Comparison of ENCODE assay signal across 8 cellular contexts in genomic region chr12:93377543-93378372, GRCh38. TPM values are rescaled to one million over a fixed set of nuclear protein-coding genes. Genes with fewer than 3 reads are reported as not detected.
A peak's percentile ranks its signal among the peaks of the same experiment; 100 is the strongest.
DNase-seq lines count a peak whose midpoint lies in the region; ATAC-seq and FAIRE-seq lines count a peak whose summit lies in the region.
"Not testable (repeated sequence)": the region's sequence is repeated elsewhere in the genome, so short reads cannot be mapped to it uniquely, and the experiment has no call there.

Gene NUDT4, plus strand, starts transcription at chr12:93377925. Its CDS starts 398 bp downstream, at chr12:93378323.

- ATAC-seq in GM18499 (IDR thresholded peaks at IDR 0.05; ENCODE audit: insufficient read depth, unreplicated experiment) (peak; percentile 34), HG02943 (IDR thresholded peaks at IDR 0.05; ENCODE audit: low read depth, unreplicated experiment) (peak; percentile 77), left ventricle myocardium superior (peak; percentile 89)

- FAIRE-seq in urothelium cell line (lab: Jason Lieb, UNC): peak; percentile 35

- intact Hi-C loops in left ventricle myocardium superior (cut with micrococcal nuclease): not testable (repeated sequence)

- DNase-seq in NCI-H187 treated with DMSO at 0.1 percent for 48 hours (lab: John Stamatoyannopoulos, UW) (peak; percentile 47), T-helper 2 cell (peak; percentile 93 to 96 (median 94)), amygdala (lab: John Stamatoyannopoulos, UW) (peak; percentile 68 to 99 (median 89)), left ventricle myocardium superior (peak; percentile 100), pulmonary artery endothelial cell (ENCODE audit: low read depth, low spot score) (peak; percentile 75), urothelium cell line (ENCODE audit: low spot score) (peak; percentile 92)

RNA-seq across cellular contexts. Expression of gene NUDT4, which starts in this region (rescaled TPM):
- 410 TPM for total RNA-seq in left ventricle myocardium superior
- 137 and 149 TPM in 2 replicates for total RNA-seq in pulmonary artery endothelial cell

Comparison
In these comparisons a context has a peak if more than half of its experiments do, and no peak if none do; other contexts are left out.
1. Peak in every context shown above with its lines: DNase-seq and ATAC-seq.
2. ATAC-seq: peak in every context shown above with its lines; median percentile 89 in left ventricle myocardium superior; 77 in HG02943; 34 in GM18499.
3. DNase-seq: peak in every context shown above with its lines; median percentile 100 in left ventricle myocardium superior; 94 in T-helper 2 cell; 92 in urothelium cell line; 89 in amygdala; 75 in pulmonary artery endothelial cell; 47 in NCI-H187 treated with DMSO at 0.1 percent for 48 hours.